In the genomic region with DNA sequence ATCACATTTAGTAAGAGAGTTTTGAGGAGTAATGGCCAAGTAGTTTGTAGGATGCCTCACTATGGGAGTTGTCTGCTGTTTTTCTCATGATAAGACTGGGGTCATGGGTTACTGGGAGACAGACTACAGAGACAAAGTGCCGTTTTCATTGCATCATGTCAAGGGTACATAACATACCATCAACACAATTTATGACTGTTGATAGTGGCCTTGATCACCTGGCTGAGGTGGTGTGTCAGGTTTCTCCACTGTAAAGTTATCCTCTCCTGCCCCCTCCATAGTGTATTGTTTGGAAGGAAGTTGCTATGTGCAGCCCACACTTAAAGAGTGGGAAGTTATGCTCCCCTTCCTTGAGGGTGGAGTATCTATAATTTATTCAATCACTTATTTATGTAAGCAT, we compare ENCODE assay signal across 1 cellular context.
TF ChIP-seq lines count a peak whose summit lies in the region.

No MANE protein-coding gene starts in this region.

TF ChIP-seq in K562, 482 proteins besides CTCF, POLR2A, EP300 and RAD21 (continued from another document and continues in another):
- TF ChIP-seq, protein P1, sequence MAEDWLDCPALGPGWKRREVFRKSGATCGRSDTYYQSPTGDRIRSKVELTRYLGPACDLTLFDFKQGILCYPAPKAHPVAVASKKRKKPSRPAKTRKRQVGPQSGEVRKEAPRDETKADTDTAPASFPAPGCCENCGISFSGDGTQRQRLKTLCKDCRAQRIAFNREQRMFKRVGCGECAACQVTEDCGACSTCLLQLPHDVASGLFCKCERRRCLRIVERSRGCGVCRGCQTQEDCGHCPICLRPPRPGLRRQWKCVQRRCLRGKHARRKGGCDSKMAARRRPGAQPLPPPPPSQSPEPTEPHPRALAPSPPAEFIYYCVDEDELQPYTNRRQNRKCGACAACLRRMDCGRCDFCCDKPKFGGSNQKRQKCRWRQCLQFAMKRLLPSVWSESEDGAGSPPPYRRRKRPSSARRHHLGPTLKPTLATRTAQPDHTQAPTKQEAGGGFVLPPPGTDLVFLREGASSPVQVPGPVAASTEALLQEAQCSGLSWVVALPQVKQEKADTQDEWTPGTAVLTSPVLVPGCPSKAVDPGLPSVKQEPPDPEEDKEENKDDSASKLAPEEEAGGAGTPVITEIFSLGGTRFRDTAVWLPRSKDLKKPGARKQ (CRISPR knock-in tag; IDR thresholded peaks at IDR 0.05): no peak
- TF ChIP-seq CTBP1 (IDR thresholded peaks at IDR 0.05; ENCODE audit: borderline replicate concordance): 0 out of 2 replicates have a peak, but pooled peaks have one; percentile 50
- TF ChIP-seq, protein P2, sequence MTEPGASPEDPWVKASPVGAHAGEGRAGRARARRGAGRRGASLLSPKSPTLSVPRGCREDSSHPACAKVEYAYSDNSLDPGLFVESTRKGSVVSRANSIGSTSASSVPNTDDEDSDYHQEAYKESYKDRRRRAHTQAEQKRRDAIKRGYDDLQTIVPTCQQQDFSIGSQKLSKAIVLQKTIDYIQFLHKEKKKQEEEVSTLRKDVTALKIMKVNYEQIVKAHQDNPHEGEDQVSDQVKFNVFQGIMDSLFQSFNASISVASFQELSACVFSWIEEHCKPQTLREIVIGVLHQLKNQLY (CRISPR knock-in tag; conservative IDR thresholded peaks at IDR 0.05): no peak
- no peak for TF ChIP-seq RBM15 (IDR thresholded peaks at IDR 0.05; ENCODE audit: insufficient read depth, low read length)
- TF ChIP-seq MAFF (IDR thresholded peaks at IDR 0.05; ENCODE audit: low read length): no peak
- peak; percentile 59; the same call in 1 of the 2 replicates for TF ChIP-seq NFRKB (IDR thresholded peaks at IDR 0.05; ENCODE audit: low read depth)
- TF ChIP-seq, protein P3, sequence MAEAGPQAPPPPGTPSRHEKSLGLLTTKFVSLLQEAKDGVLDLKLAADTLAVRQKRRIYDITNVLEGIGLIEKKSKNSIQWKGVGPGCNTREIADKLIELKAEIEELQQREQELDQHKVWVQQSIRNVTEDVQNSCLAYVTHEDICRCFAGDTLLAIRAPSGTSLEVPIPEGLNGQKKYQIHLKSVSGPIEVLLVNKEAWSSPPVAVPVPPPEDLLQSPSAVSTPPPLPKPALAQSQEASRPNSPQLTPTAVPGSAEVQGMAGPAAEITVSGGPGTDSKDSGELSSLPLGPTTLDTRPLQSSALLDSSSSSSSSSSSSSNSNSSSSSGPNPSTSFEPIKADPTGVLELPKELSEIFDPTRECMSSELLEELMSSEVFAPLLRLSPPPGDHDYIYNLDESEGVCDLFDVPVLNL (CRISPR knock-in tag; IDR thresholded peaks at IDR 0.05; ENCODE audit: low read depth): no peak
- no peak for TF ChIP-seq TEAD2 (tag; IDR thresholded peaks at IDR 0.05)
- TF ChIP-seq JUND (IDR thresholded peaks at IDR 0.05; ENCODE audit: borderline replicate concordance, low read depth, low read length): peak; percentile 79
- peak; percentile 58; the same call in 1 of the 3 replicates for TF ChIP-seq JUND (tag; IDR thresholded peaks at IDR 0.05; ENCODE audit: borderline replicate concordance, low read depth, low read length)
- TF ChIP-seq, protein P4, sequence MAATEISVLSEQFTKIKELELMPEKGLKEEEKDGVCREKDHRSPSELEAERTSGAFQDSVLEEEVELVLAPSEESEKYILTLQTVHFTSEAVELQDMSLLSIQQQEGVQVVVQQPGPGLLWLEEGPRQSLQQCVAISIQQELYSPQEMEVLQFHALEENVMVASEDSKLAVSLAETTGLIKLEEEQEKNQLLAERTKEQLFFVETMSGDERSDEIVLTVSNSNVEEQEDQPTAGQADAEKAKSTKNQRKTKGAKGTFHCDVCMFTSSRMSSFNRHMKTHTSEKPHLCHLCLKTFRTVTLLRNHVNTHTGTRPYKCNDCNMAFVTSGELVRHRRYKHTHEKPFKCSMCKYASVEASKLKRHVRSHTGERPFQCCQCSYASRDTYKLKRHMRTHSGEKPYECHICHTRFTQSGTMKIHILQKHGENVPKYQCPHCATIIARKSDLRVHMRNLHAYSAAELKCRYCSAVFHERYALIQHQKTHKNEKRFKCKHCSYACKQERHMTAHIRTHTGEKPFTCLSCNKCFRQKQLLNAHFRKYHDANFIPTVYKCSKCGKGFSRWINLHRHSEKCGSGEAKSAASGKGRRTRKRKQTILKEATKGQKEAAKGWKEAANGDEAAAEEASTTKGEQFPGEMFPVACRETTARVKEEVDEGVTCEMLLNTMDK (IDR thresholded peaks at IDR 0.05; ENCODE audit: borderline replicate concordance, insufficient read depth, low read depth, low read length, poor library complexity, severe bottlenecking): no peak
- TF ChIP-seq, protein P5, sequence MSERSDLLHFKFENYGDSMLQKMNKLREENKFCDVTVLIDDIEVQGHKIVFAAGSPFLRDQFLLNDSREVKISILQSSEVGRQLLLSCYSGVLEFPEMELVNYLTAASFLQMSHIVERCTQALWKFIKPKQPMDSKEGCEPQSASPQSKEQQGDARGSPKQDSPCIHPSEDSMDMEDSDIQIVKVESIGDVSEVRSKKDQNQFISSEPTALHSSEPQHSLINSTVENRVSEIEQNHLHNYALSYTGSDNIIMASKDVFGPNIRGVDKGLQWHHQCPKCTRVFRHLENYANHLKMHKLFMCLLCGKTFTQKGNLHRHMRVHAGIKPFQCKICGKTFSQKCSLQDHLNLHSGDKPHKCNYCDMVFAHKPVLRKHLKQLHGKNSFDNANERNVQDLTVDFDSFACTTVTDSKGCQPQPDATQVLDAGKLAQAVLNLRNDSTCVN (CRISPR knock-in tag; IDR thresholded peaks at IDR 0.05): no peak
- no peak for TF ChIP-seq HOMEZ (CRISPR knock-in tag; IDR thresholded peaks at IDR 0.05)
- TF ChIP-seq MTA1 (IDR thresholded peaks at IDR 0.05; ENCODE audit: borderline replicate concordance): no peak
- TF ChIP-seq PRPF4 (IDR thresholded peaks at IDR 0.05; ENCODE audit: insufficient read depth, low read depth, low read length, poor library complexity, severe bottlenecking): no peak
- no peak for TF ChIP-seq XRCC5 (IDR thresholded peaks at IDR 0.05; ENCODE audit: low read depth, low read length)
- TF ChIP-seq, protein P6, sequence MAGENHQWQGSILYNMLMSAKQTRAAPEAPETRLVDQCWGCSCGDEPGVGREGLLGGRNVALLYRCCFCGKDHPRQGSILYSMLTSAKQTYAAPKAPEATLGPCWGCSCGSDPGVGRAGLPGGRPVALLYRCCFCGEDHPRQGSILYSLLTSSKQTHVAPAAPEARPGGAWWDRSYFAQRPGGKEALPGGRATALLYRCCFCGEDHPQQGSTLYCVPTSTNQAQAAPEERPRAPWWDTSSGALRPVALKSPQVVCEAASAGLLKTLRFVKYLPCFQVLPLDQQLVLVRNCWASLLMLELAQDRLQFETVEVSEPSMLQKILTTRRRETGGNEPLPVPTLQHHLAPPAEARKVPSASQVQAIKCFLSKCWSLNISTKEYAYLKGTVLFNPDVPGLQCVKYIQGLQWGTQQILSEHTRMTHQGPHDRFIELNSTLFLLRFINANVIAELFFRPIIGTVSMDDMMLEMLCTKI (IDR thresholded peaks at IDR 0.05; ENCODE audit: partially characterized antibody): no peak
- TF ChIP-seq KAT2B (IDR thresholded peaks at IDR 0.05; ENCODE audit: low read depth, low read length): no peak
- TF ChIP-seq HDAC3 (IDR thresholded peaks at IDR 0.05; ENCODE audit: borderline replicate concordance, partially characterized antibody): peak; percentile 26
- TF ChIP-seq ZNF318 (IDR thresholded peaks at IDR 0.05; ENCODE audit: borderline replicate concordance in 1 of 2, low read depth in 1 of 2): no peak
- peak; percentile 36; the same call in 1 of the 2 replicates for TF ChIP-seq ATF7 (IDR thresholded peaks at IDR 0.05)
- no peak for TF ChIP-seq SP1 (CRISPR knock-in tag; IDR thresholded peaks at IDR 0.05)
- TF ChIP-seq, protein P7, sequence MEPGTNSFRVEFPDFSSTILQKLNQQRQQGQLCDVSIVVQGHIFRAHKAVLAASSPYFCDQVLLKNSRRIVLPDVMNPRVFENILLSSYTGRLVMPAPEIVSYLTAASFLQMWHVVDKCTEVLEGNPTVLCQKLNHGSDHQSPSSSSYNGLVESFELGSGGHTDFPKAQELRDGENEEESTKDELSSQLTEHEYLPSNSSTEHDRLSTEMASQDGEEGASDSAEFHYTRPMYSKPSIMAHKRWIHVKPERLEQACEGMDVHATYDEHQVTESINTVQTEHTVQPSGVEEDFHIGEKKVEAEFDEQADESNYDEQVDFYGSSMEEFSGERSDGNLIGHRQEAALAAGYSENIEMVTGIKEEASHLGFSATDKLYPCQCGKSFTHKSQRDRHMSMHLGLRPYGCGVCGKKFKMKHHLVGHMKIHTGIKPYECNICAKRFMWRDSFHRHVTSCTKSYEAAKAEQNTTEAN (CRISPR knock-in tag; IDR thresholded peaks at IDR 0.05): no peak
- TF ChIP-seq NR3C1 (CRISPR knock-in tag; IDR thresholded peaks at IDR 0.05): no peak
- no peak for TF ChIP-seq POLR2H (tag; IDR thresholded peaks at IDR 0.05; ENCODE audit: low read depth)
- no peak for TF ChIP-seq U2AF1 (optimal IDR thresholded peaks at IDR 0.05; ENCODE audit: low read depth, low read length)
- TF ChIP-seq PHB (CRISPR knock-in tag; IDR thresholded peaks at IDR 0.05): no peak
- TF ChIP-seq ZNF77 (CRISPR knock-in tag; IDR thresholded peaks at IDR 0.05): no peak
- no peak for TF ChIP-seq ZBTB49 (CRISPR knock-in tag; IDR thresholded peaks at IDR 0.05; ENCODE audit: borderline replicate concordance)
- no peak for TF ChIP-seq RHOXF2B (CRISPR knock-in tag; conservative IDR thresholded peaks at IDR 0.05)
- TF ChIP-seq RCOR1 (IDR thresholded peaks at IDR 0.05; ENCODE audit: borderline replicate concordance in 1 of 2, low read depth in 2 of 2, low read length in 2 of 2): peak in 1 of 2 experiments; percentile 74; a peak in 1 of 4 replicates
- no peak for TF ChIP-seq SUPT5H (IDR thresholded peaks at IDR 0.05)
- no peak for TF ChIP-seq NFIX (CRISPR knock-in tag; IDR thresholded peaks at IDR 0.05; ENCODE audit: low read depth)
